8 cellular contexts compared by ENCODE assay signal in the genomic region with DNA sequence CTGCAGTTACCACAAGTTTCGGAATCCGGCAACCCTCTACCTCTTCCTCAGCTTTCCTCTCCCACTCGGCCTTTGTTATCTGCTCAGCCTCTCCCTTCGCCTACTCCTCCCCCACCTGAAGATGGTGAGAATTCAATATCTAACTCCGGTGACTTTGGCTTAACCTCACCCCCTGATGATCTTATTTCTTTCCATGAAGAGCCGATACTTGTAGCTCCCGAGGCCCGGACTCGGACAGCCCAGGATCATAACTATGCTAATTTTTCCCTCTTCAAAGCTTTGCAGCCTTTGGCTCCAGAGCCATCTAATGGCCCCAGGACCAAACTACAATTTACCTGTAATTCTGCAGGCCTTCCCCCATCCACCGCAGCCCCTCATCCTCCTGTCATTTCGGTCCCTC. TPM values are rescaled to one million over a fixed set of nuclear protein-coding genes. Genes with fewer than 3 reads are reported as not detected.
DNase-seq lines count a peak whose midpoint lies in the region; ATAC-seq and TF ChIP-seq lines count a peak whose summit lies in the region.

No MANE protein-coding gene starts in this region.

- H3K4me1 ChIP-seq in adrenal gland (replicated peaks in 1 of 2) (no peaks in the 10 kb centered on the region), iPS-18a (ENCODE audit: control insufficient read depth, low read depth, low read length) (peaks cover 9% of the 10 kb centered on the region), testis (peaks cover 3% of the 10 kb centered on the region)

- no peak overlapping the region for H3K27ac Mint-ChIP-seq in activated CD8-positive, alpha-beta T cell treated with anti-CD3 and anti-CD28 coated beads, Interleukin-2, amount 10 ng/mL, durations not matched to agents 7 days and 5 days

- H3K36me3 ChIP-seq in adrenal gland (replicated peaks in 1 of 2) (no peaks in the 10 kb centered on the region), iPS-18a (ENCODE audit: control insufficient read depth, low read depth, low read length) (no peaks in the 10 kb centered on the region), testis (ENCODE audit: low read depth, missing control alignments) (no peaks in the 10 kb centered on the region)

- H3K4me3 Mint-ChIP-seq in activated CD8-positive, alpha-beta T cell treated with anti-CD3 and anti-CD28 coated beads, Interleukin-2, amount 10 ng/mL, durations not matched to agents 7 days and 5 days = no peak overlapping the region

- H3K36me3 Mint-ChIP-seq in activated CD8-positive, alpha-beta T cell treated with anti-CD3 and anti-CD28 coated beads, Interleukin-2, amount 10 ng/mL, durations not matched to agents 7 days and 5 days (ENCODE audit: low read depth) = no peaks in the 10 kb centered on the region

- TF ChIP-seq POLR2A in adrenal gland (IDR thresholded peaks at IDR 0.05) (no peak), testis (IDR thresholded peaks at IDR 0.05) (no peak)

- no peaks in the 10 kb centered on the region for H3K9me3 ChIP-seq in adrenal gland (replicated peaks in 1 of 3)
- H3K9me3 ChIP-seq in iPS-18a (ENCODE audit: control insufficient read depth, low read depth, low read length) = peaks cover 4% of the 10 kb centered on the region
- H3K9me3 ChIP-seq in testis = no peaks in the 10 kb centered on the region

- ATAC-seq in GM19351 (IDR thresholded peaks at IDR 0.05; ENCODE audit: unreplicated experiment) = no peak
- no peak for ATAC-seq in activated CD8-positive, alpha-beta T cell treated with anti-CD3 and anti-CD28 coated beads, Interleukin-2, amount 10 ng/mL, durations not matched to agents 7 days and 5 days

- peaks cover 4% of the 10 kb centered on the region for H3K9me3 Mint-ChIP-seq in activated CD8-positive, alpha-beta T cell treated with anti-CD3 and anti-CD28 coated beads, Interleukin-2, amount 10 ng/mL, durations not matched to agents 7 days and 5 days (ENCODE audit: insufficient read depth)

- H3K9ac ChIP-seq in iPS-18a (ENCODE audit: low read length) = no peak overlapping the region

- peak overlapping the region in 1 of 5 donors; percentile 41 for H3K27ac ChIP-seq in adrenal gland
- no peak overlapping the region for H3K27ac ChIP-seq in iPS-18a (ENCODE audit: low read length)
- H3K27ac ChIP-seq in testis = no peak overlapping the region

- H3K4me3 ChIP-seq in adrenal gland (peak overlapping the region in 1 of 4 donors; percentile 33), iPS-18a (ENCODE audit: low read length) (peak overlapping the region; percentile 50), testis (peak overlapping the region in 1 of 2 donors; percentile 18)

- CTCF ChIA-PET in activated CD8-positive, alpha-beta T cell treated with anti-CD3 and anti-CD28 coated beads, Interleukin-2, amount 10 ng/mL, durations not matched to agents 7 days and 5 days (lab: Charles Lee) = no interaction called here

- intact Hi-C loops in adrenal gland (cut with DNase I) (no loop called here), testis (cut with DNase I; ENCODE audit: low total_unique reads) (loop anchor here (10.0 kb wide), 1 partner anchor 139 kb away; no protein-coding TSS in a partner anchor)

- H3K27me3 Mint-ChIP-seq in activated CD8-positive, alpha-beta T cell treated with anti-CD3 and anti-CD28 coated beads, Interleukin-2, amount 10 ng/mL, durations not matched to agents 7 days and 5 days (ENCODE audit: low read depth) = peaks cover 21% of the 10 kb centered on the region

- H3K27me3 ChIP-seq in adrenal gland = no peaks in the 10 kb centered on the region
- peaks cover 47% of the 10 kb centered on the region for H3K27me3 ChIP-seq in iPS-18a (ENCODE audit: control insufficient read depth, insufficient read depth, low read length)
- H3K27me3 ChIP-seq in testis = no peaks in the 10 kb centered on the region

- 26 to 40% (median 37%) methylated on average over 11 of the region's 11 CpGs for WGBS in adrenal gland, 4 donors
- 7 to 14% methylated on average over 11 of the region's 11 CpGs for WGBS in testis, 2 donors

- POLR2A ChIA-PET in activated CD8-positive, alpha-beta T cell treated with anti-CD3 and anti-CD28 coated beads, Interleukin-2, amount 10 ng/mL, durations not matched to agents 7 days and 5 days (lab: Charles Lee) = no interaction called here

- no peaks in the 10 kb centered on the region for H3K4me1 Mint-ChIP-seq in activated CD8-positive, alpha-beta T cell treated with anti-CD3 and anti-CD28 coated beads, Interleukin-2, amount 10 ng/mL, durations not matched to agents 7 days and 5 days (ENCODE audit: low read depth)

- peak; percentile 35 to 72 (median 61) for TF ChIP-seq CTCF in adrenal gland (IDR thresholded peaks at IDR 0.05)
- peak in 2 of 3 experiments; percentile 27 to 41 for TF ChIP-seq CTCF in testis (IDR thresholded peaks at IDR 0.05)

- peak; percentile 36 to 54 for DNase-seq in NCI-H2081 (lab: John Stamatoyannopoulos, UW)
- no peak for DNase-seq in NCI-H2081 treated with DMSO at 0.1 percent for 48 hours (lab: John Stamatoyannopoulos, UW)
- DNase-seq in adrenal gland = peak; percentile 29 to 65 (median 54)
- peak; percentile 53 for DNase-seq in testis
- DNase-seq in activated CD8-positive, alpha-beta T cell treated with anti-CD3 and anti-CD28 coated beads, Interleukin-2, amount 10 ng/mL, durations not matched to agents 7 days and 5 days = no peak
- DNase-seq in activated CD4-positive, alpha-beta T cell treated with anti-CD3 and anti-CD28 coated beads, Interleukin-2, amount 50 U/mL, for 48 hours = no peak

RNA-seq across cellular contexts. Expression of gene MGST2, which starts 32.0 kb away (rescaled TPM):
- total RNA-seq in adrenal gland = 100 to 1,000 TPM in 7 of 8 donors, 10 to 100 TPM in 1; 95.5 to 246 (median 122) TPM
- polyA plus RNA-seq in adrenal gland = 100 to 1,000 TPM; 110 to 271 (median 154) TPM
- total RNA-seq in testis = 10 to 100 TPM; 82.2 to 87.6 TPM
- polyA plus RNA-seq in testis (ENCODE audit: insufficient read depth, low read depth, low replicate concordance) = 97.9 TPM
- 10 to 100 TPM; 12.8 to 13.4 TPM for total RNA-seq in activated CD8-positive, alpha-beta T cell treated with anti-CD3 and anti-CD28 coated beads, Interleukin-2, amount 10 ng/mL, durations not matched to agents 7 days and 5 days

Comparison
In these comparisons a context has a peak if more than half of its experiments do, and no peak if none do; other contexts are left out.
1. DNase-seq: peak in NCI-H2081 (2 of 2), adrenal gland (7 of 7) and testis (single experiment); none in NCI-H2081 treated with DMSO at 0.1 percent for 48 hours (single experiment), activated CD8-positive, alpha-beta T cell treated with anti-CD3 and anti-CD28 coated beads, Interleukin-2, amount 10 ng/mL, durations not matched to agents 7 days and 5 days (single experiment) and activated CD4-positive, alpha-beta T cell treated with anti-CD3 and anti-CD28 coated beads, Interleukin-2, amount 50 U/mL, for 48 hours (0 of 2).
2. RNA of gene MGST2, which starts 32.0 kb away (total RNA-seq): 95.5 to 246 TPM in adrenal gland and 82.2 to 87.6 TPM in testis; 12.8 to 13.4 TPM in activated CD8-positive, alpha-beta T cell treated with anti-CD3 and anti-CD28 coated beads, Interleukin-2, amount 10 ng/mL, durations not matched to agents 7 days and 5 days; every median in the first group is over 4 times any median in the second.